Comparison of ENCODE assay signal across 18 cellular contexts in the genomic region with DNA sequence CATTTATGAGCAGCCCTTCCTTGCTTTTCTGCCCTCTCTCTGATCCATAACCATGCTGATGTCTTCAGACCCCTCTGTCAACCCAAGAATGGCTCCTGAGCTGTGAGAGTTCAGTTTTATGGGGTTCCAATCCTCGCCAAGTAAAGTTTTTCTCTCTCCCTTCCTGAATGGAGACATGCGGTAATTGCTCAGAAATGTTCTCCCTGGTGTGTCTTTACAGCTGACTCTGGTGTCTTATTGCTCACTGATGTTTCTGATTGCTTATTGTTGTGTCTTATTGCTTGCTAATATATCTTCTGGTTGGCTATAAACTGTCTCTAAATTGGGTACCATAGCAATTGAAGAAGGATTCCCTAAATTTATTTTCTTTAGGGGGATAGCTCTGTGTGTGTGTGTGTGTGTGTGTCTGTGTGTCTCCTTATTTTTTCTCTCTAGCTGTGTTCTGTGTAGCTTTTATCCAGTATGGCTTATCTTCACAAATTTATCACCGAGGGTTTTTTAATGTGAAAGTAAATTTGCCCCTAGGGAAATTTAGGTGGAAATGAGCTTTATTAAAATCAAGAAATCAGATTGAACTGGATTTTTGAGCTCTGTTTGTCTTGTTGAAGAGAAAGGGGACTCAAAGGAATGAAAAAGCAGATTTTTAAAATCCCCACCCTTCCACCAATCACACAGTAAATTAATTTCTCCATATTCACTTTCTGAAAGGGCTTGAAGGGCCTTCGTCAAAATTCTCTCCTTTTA.
"Had no signal": no experiment of that assay in that cellular context is flagged by ENCODE, and none has a peak within 500 bp of the region (broad histone marks: within the 10 kb centered on the region; RNA-seq: fewer than 3 reads in every experiment).

No MANE protein-coding gene starts in this region.

- H3K27me3 ChIP-seq: esophagus muscularis mucosa, foreskin keratinocyte, neural progenitor cell, pancreas, tibial nerve had no signal

- H3K36me3 ChIP-seq: neural progenitor cell, pancreas had no signal

- H3K4me2 ChIP-seq: neural progenitor cell, smooth muscle cell had no signal

- H3K27ac ChIP-seq: esophagus muscularis mucosa, foreskin keratinocyte, neural progenitor cell, pancreas, tibial nerve had no signal

- H3K9ac ChIP-seq: neural progenitor cell had no signal

- H2AFZ ChIP-seq: neural progenitor cell had no signal

- H3K9me3 ChIP-seq: esophagus muscularis mucosa, pancreas, tibial nerve had no signal

- ATAC-seq: activated CD4-positive, CD25-positive, alpha-beta regulatory T cell treated with anti-CD3 and anti-CD28 coated beads, Interleukin-2, amount 50 U/mL, for 24 hours; foreskin keratinocyte; left lobe of liver; pancreas; stimulated activated effector memory CD8-positive, alpha-beta T cell treated with anti-CD3 and anti-CD28 coated beads, Interleukin-12 subunit alpha, Interleukin-12 subunit beta, amount 100 ng/mL, for 72 hours had no signal

- H3K4me1 ChIP-seq: neural progenitor cell had no signal

- FAIRE-seq: bronchial epithelial cell, endometrium, islet of Langerhans, pancreas had no signal

- H3K4me3 ChIP-seq: esophagus muscularis mucosa, neural progenitor cell, pancreas, smooth muscle cell, tibial nerve had no signal

- DNase-seq: activated CD4-positive, alpha-beta T cell treated with anti-CD3 and anti-CD28 coated beads, Interleukin-2, amount 50 U/mL, for 48 hours; activated gamma-delta T cell; activated naive CD8-positive, alpha-beta T cell treated with anti-CD3 and anti-CD28 coated beads, Interleukin-2, amount 10 ng/mL, durations not matched to agents 7 days and 5 days; activated T-cell treated with anti-CD3 and anti-CD28 coated beads, Interleukin-2, amount 50 U/mL, for 48 hours; aorta; foreskin keratinocyte; pancreas; retina had no signal
